Comparison of ENCODE assay signal across 1 cellular context in genomic region chr7:101128040-101128834, GRCh38.
TF ChIP-seq lines count a peak whose summit lies in the region.

No MANE protein-coding gene starts in this region.

TF ChIP-seq in HCT116, 20 proteins besides CTCF, POLR2A, EP300 and RAD21 (continued from another document):
- TF ChIP-seq ZBTB33 (IDR thresholded peaks at IDR 0.05; ENCODE audit: extremely low read depth, insufficient replicate concordance, low read length) (no peak), POLR2AphosphoS5 (IDR thresholded peaks at IDR 0.05; ENCODE audit: low read depth, low read length) (0 out of 2 replicates have a peak, but pooled peaks have one; percentile 3), SIN3A (IDR thresholded peaks at IDR 0.05; ENCODE audit: low read depth) (no peak)
